19 cellular contexts compared by ENCODE assay signal in genomic region chr19:58129284-58129683, GRCh38.
"Had no signal": no experiment of that assay in that cellular context is flagged by ENCODE, and none has a peak within 500 bp of the region (broad histone marks: within the 10 kb centered on the region; RNA-seq: fewer than 3 reads in every experiment).

No MANE protein-coding gene starts in this region.

- H3K4me3 ChIP-seq: transverse colon had no signal

- H3K4me2 ChIP-seq: SK-N-SH had no signal

- H3K9ac ChIP-seq: SK-N-SH had no signal

- H3K9me2 ChIP-seq: SK-N-SH had no signal

- H3K27me3 ChIP-seq: adrenal gland, transverse colon had no signal

- DNase-seq: activated CD4-positive, alpha-beta T cell treated with anti-CD3 and anti-CD28 coated beads, Interleukin-2, amount 10 ng/mL, durations not matched to agents 24 days and 14 days; activated CD8-positive, alpha-beta memory T cell treated with anti-CD3 and anti-CD28 coated beads for 24 hours; activated naive CD4-positive, alpha-beta T cell treated with anti-CD3 and anti-CD28 coated beads, Interleukin-2, amount 10 ng/mL, durations not matched to agents 7 days and 5 days; activated T-cell treated with anti-CD3 and anti-CD28 coated beads for 4 hours; adrenal gland; caudate nucleus; cortex of kidney; effector memory CD8-positive, alpha-beta T cell; erythroblast; hypothalamus; immature natural killer cell; left colon; mammary epithelial cell; SK-N-SH; stimulated activated CD4-positive, alpha-beta T cell treated with anti-CD3 and anti-CD28 coated beads, Interleukin-15, amount 100 ng/mL, for 24 hours; stimulated activated CD4-positive, alpha-beta T cell treated with anti-CD3 and anti-CD28 coated beads, Interleukin-4, amount 100 ng/mL, for 4 hours; transverse colon had no signal

- ATAC-seq: activated T-helper 17 cell treated with anti-CD3 and anti-CD28 coated beads, Interleukin-2, amount 50 U/mL, for 72 hours; effector memory CD8-positive, alpha-beta T cell; left colon; WTC11 had no signal

- H3K27ac ChIP-seq: adrenal gland, transverse colon had no signal

- H3K4me1 ChIP-seq: adrenal gland, transverse colon had no signal
